In genomic region chr10:23437987-23438546, GRCh38 we compare ENCODE assay signal across 8 cellular contexts. TPM values are rescaled to one million over a fixed set of nuclear protein-coding genes. Genes with fewer than 3 reads are reported as not detected.
DNase-seq lines count a peak whose midpoint lies in the region; ATAC-seq and TF ChIP-seq lines count a peak whose summit lies in the region.

No MANE protein-coding gene starts in this region.

- peak overlapping the region; percentile 78 to 89 (median 82) for H3K4me3 Mint-ChIP-seq in naive thymus-derived CD4-positive, alpha-beta T cell

- H3K4me1 ChIP-seq in naive thymus-derived CD4-positive, alpha-beta T cell (ENCODE audit: control insufficient read depth in 2 of 2, insufficient read depth in 2 of 2, low read length in 2 of 2) = peaks cover 23 to 26% of the 10 kb centered on the region in 2 donors

- CTCF ChIA-PET in AG04449 (lab: Yijun Ruan, JAX) = interaction anchor here (2.1 kb wide), 1 partner anchor 123 kb away, joined by 7 read pairs; no protein-coding TSS in a partner anchor
- CTCF ChIA-PET in naive thymus-derived CD4-positive, alpha-beta T cell (lab: Charles Lee) = interaction anchor here (1.0 to 1.2 kb wide), 2 partner anchors 19 to 123 kb away, joined by 3 to 4 read pairs; no protein-coding TSS in a partner anchor

- H3K4me1 Mint-ChIP-seq in naive thymus-derived CD4-positive, alpha-beta T cell = peaks cover 27 to 38% (median 34%) of the 10 kb centered on the region in 7 donors

- no peak for ATAC-seq in naive thymus-derived CD4-positive, alpha-beta T cell
- no peak for ATAC-seq in HG02852 (IDR thresholded peaks at IDR 0.05; ENCODE audit: unreplicated experiment)
- no peak for ATAC-seq in GM18517 (IDR thresholded peaks at IDR 0.05; ENCODE audit: unreplicated experiment)
- ATAC-seq in HG03432 (IDR thresholded peaks at IDR 0.05; ENCODE audit: unreplicated experiment) = no peak

- H3K4me3 ChIP-seq in AG04449 (ENCODE audit: low read depth, low read length) (peak overlapping the region; percentile 64), LNCaP clone FGC (ENCODE audit: low read depth, low read length) (peak overlapping the region; percentile 46), coronary artery (peak overlapping the region; percentile 85)
- peak overlapping the region; percentile 96 for H3K4me3 ChIP-seq in naive thymus-derived CD4-positive, alpha-beta T cell (ENCODE audit: low read length)

- H3K27ac Mint-ChIP-seq in naive thymus-derived CD4-positive, alpha-beta T cell = peak overlapping the region; percentile 89 to 96 (median 94)

- DNase-seq in AG04449 (ENCODE audit: low read depth, low spot score) (no peak), LNCaP clone FGC (ENCODE audit: low read depth) (no peak), coronary artery (ENCODE audit: low spot score) (no peak), ecto neural progenitor cell (ENCODE audit: low spot score) (no peak)
- DNase-seq in naive thymus-derived CD4-positive, alpha-beta T cell = peak in 1 of 9 donors; percentile 15

- POLR2A ChIA-PET in AG04449 (lab: Yijun Ruan, JAX) = interaction anchor here (1.7 kb wide), 1 partner anchor 106 kb away, joined by 5 read pairs; no protein-coding TSS in a partner anchor
- POLR2A ChIA-PET in naive thymus-derived CD4-positive, alpha-beta T cell (lab: Charles Lee) = interaction anchor here (0.6 to 3.1 kb wide), 11 partner anchors 10 to 1922 kb away, joined by 3 to 23 read pairs (median 4); partner anchors contain the start of gene C10orf67

- peaks cover 0 to 8% (median 0%) of the 10 kb centered on the region in 5 donors for H3K27me3 Mint-ChIP-seq in naive thymus-derived CD4-positive, alpha-beta T cell

- no peaks in the 10 kb centered on the region for H3K9me3 ChIP-seq in naive thymus-derived CD4-positive, alpha-beta T cell (ENCODE audit: control insufficient read depth in 2 of 3, low read length in 3 of 3)

- peaks cover 0 to 18% (median 0%) of the 10 kb centered on the region in 5 donors for H3K36me3 Mint-ChIP-seq in naive thymus-derived CD4-positive, alpha-beta T cell

- no peaks in the 10 kb centered on the region for H3K36me3 ChIP-seq in naive thymus-derived CD4-positive, alpha-beta T cell (ENCODE audit: control insufficient read depth in 2 of 3, insufficient read depth in 3 of 3, low read length in 3 of 3)

- no peaks in the 10 kb centered on the region for H3K9me3 Mint-ChIP-seq in naive thymus-derived CD4-positive, alpha-beta T cell

- TF ChIP-seq CTCF in AG04449 (IDR thresholded peaks at IDR 0.05; ENCODE audit: insufficient read depth, low read length, missing control alignments) = no peak
- no peak for TF ChIP-seq CTCF in LNCaP clone FGC (IDR thresholded peaks at IDR 0.05; ENCODE audit: control insufficient read depth, extremely low read depth, insufficient read depth)
- no peak for TF ChIP-seq CTCF in coronary artery (IDR thresholded peaks at IDR 0.05)

- peak overlapping the region; percentile 69 to 96 for H3K27ac ChIP-seq in coronary artery
- H3K27ac ChIP-seq in naive thymus-derived CD4-positive, alpha-beta T cell (ENCODE audit: low read depth, low read length) = peak overlapping the region; percentile 92

- intact Hi-C loops in naive thymus-derived CD4-positive, alpha-beta T cell (cut with micrococcal nuclease) = loop anchor here (1.0 to 10.0 kb wide), 12 partner anchors 69 to 1906 kb away; partner anchors contain the start of genes COMMD3 (in 1 of the 2), DNAJC1 (in 1 of the 2), ENKUR (in 1 of the 2) and MLLT10 (in 1 of the 2)

- H3K27me3 ChIP-seq in naive thymus-derived CD4-positive, alpha-beta T cell (ENCODE audit: control insufficient read depth in 2 of 2, insufficient read depth in 2 of 2, low read length in 2 of 2) = no peaks in the 10 kb centered on the region

RNA-seq across cellular contexts. Expression of gene OTUD1, which starts 0.8 kb away (rescaled TPM):
- total RNA-seq in naive thymus-derived CD4-positive, alpha-beta T cell = 100 to 1,000 TPM in 1 of 5 experiments, 10 to 100 TPM in 4; 20.7 to 118 (median 44.5) TPM
- 1 to 10 TPM; 8.1 to 8.7 TPM for polyA plus RNA-seq in naive thymus-derived CD4-positive, alpha-beta T cell

Comparison
In these comparisons a context has a peak if more than half of its experiments do, and no peak if none do; other contexts are left out.
1. H3K4me3 ChIP-seq: peak in every context shown above with its lines; median percentile 96 in naive thymus-derived CD4-positive, alpha-beta T cell; 85 in coronary artery; 64 in AG04449; 46 in LNCaP clone FGC.